Comparison of ENCODE assay signal across 16 cellular contexts in genomic region chr3:2896281-2896967, GRCh38.
A peak's percentile ranks its signal among the peaks of the same experiment; 100 is the strongest.
DNase-seq lines count a peak whose midpoint lies in the region; ATAC-seq, FAIRE-seq and TF ChIP-seq lines count a peak whose summit lies in the region.
"Had no signal": no experiment of that assay in that cellular context is flagged by ENCODE, and none has a peak within 500 bp of the region (broad histone marks: within the 10 kb centered on the region; RNA-seq: fewer than 3 reads in every experiment).

No MANE protein-coding gene starts in this region.

- TF ChIP-seq RAD21 in liver (IDR thresholded peaks at IDR 0.05), result peak in 1 of 2 donors; percentile 16
- no peak for TF ChIP-seq RAD21 in HepG2 (CRISPR knock-in tag; IDR thresholded peaks at IDR 0.05)

- ATAC-seq in HepG2, result no peak
- peak; percentile 69 to 84 (median 78) for ATAC-seq in right lobe of liver
- ATAC-seq in sciatic nerve, result peak; percentile 45
- ATAC-seq in GM18502 (IDR thresholded peaks at IDR 0.05; ENCODE audit: poor library complexity, unreplicated experiment), result no peak

- H3K27me3 ChIP-seq in liver (ENCODE audit: control insufficient read depth in 4 of 4, insufficient read depth in 4 of 4, low read length in 3 of 4) (no peaks in the 10 kb centered on the region), HepG2 (ENCODE audit: control insufficient read depth in 1 of 2, insufficient read depth in 2 of 2, low read length in 2 of 2) (no peaks in the 10 kb centered on the region), right lobe of liver (no peaks in the 10 kb centered on the region)
- H3K27me3 ChIP-seq: BLaER1 had no signal

- POLR2A ChIA-PET in HepG2 (lab: Yijun Ruan, JAX), result no interaction called here

- no peaks in the 10 kb centered on the region for H3K36me3 Mint-ChIP-seq in immature natural killer cell
- H3K36me3 Mint-ChIP-seq: CD8-positive, alpha-beta memory T cell had no signal

- no TSS peak for BruUV-seq in HepG2 (replicated peaks; lab: Mats Ljungman, UMichigan)

- H3K4me2 ChIP-seq in HepG2 (ENCODE audit: low read depth, low read length), result no peak overlapping the region
- H3K4me2 ChIP-seq: BLaER1 had no signal

- H3K27ac Mint-ChIP-seq in immature natural killer cell, result no peak overlapping the region
- H3K27ac Mint-ChIP-seq: CD8-positive, alpha-beta memory T cell; HFFc6 had no signal

- H4K20me1 ChIP-seq in HepG2 (ENCODE audit: insufficient read depth, low read length), result no peaks in the 10 kb centered on the region
- H4K20me1 ChIP-seq: BLaER1 had no signal

- no peaks in the 10 kb centered on the region for H3K79me2 ChIP-seq in HepG2 (ENCODE audit: insufficient read depth, low read length)

- H3K27me3 Mint-ChIP-seq in immature natural killer cell (ENCODE audit: low read depth in 3 of 3), result peaks cover 0 to 3% (median 1%) of the 10 kb centered on the region in 3 donors

- TF ChIP-seq CTCF in liver (IDR thresholded peaks at IDR 0.05; ENCODE audit: low read depth, low read length, missing input control) (no peak), HepG2 (CRISPR knock-in tag; IDR thresholded peaks at IDR 0.05) (no peak), right lobe of liver (IDR thresholded peaks at IDR 0.05) (no peak)

- in situ Hi-C loops in HepG2 (cut with HindIII; ENCODE audit: extremely low pct_ligation_motif_present, low pct_unique_long_range_greater_than_20kb), result no loop called here

- no peak overlapping the region for H3K4me3 Mint-ChIP-seq in immature natural killer cell
- H3K4me3 Mint-ChIP-seq: CD8-positive, alpha-beta memory T cell; HFFc6 had no signal

- no peak overlapping the region for H3K27ac ChIP-seq in liver (ENCODE audit: low read depth in 1 of 2, low read length in 2 of 2)
- H3K27ac ChIP-seq in HepG2 (ENCODE audit: extremely low read length, insufficient read depth, low read length), result no peak overlapping the region
- no peak overlapping the region for H3K27ac ChIP-seq in right lobe of liver
- no peak overlapping the region for H3K27ac ChIP-seq in caudate nucleus (ENCODE audit: low read depth, low read length)
- H3K27ac ChIP-seq: 22Rv1, BLaER1 had no signal

- intact Hi-C loops in HepG2 (cut with micrococcal nuclease; ENCODE audit: unreplicated experiment) (no loop called here), right lobe of liver (cut with DNase I) (no loop called here), sciatic nerve (cut with DNase I) (no loop called here)

- 87% methylated on average over 4 of the region's 4 CpGs for WGBS in liver
- WGBS in HepG2 (ENCODE audit: low lambda C conversion rate), result 40% methylated on average over 4 of the region's 4 CpGs
- WGBS in right lobe of liver (ENCODE audit: insufficient coverage, low coverage, low lambda C conversion rate, missing lambda C conversion rate), result 76% methylated on average over 4 of the region's 4 CpGs

- peaks cover 0 to 6% (median 0%) of the 10 kb centered on the region in 6 donors for H3K9me3 Mint-ChIP-seq in immature natural killer cell

- H3K9me3 ChIP-seq in liver (ENCODE audit: control insufficient read depth in 4 of 4, low read length in 3 of 4), result no peaks in the 10 kb centered on the region
- no peaks in the 10 kb centered on the region for H3K9me3 ChIP-seq in HepG2 (ENCODE audit: low read length)
- H3K9me3 ChIP-seq in right lobe of liver, result no peaks in the 10 kb centered on the region
- H3K9me3 ChIP-seq: BLaER1 had no signal

- no peak overlapping the region for H3K9ac ChIP-seq in liver (ENCODE audit: low read depth in 1 of 2, low read length in 2 of 2)
- no peak overlapping the region for H3K9ac ChIP-seq in HepG2 (ENCODE audit: insufficient read depth, low read depth, low read length)
- H3K9ac ChIP-seq: BLaER1 had no signal

- no peak for TF ChIP-seq POLR2A in HepG2 (IDR thresholded peaks at IDR 0.05; ENCODE audit: insufficient read depth in 1 of 2, low read depth in 2 of 2, low read length in 2 of 2)
- TF ChIP-seq POLR2A in right lobe of liver (IDR thresholded peaks at IDR 0.05), result no peak

- no peaks in the 10 kb centered on the region for H3K4me1 Mint-ChIP-seq in immature natural killer cell
- H3K4me1 Mint-ChIP-seq: CD8-positive, alpha-beta memory T cell had no signal

- CTCF ChIA-PET in HepG2 (lab: Yijun Ruan, JAX; ENCODE audit: low intra/inter-chr PET ratio, low total read pairs), result no interaction called here

- H3K4me1 ChIP-seq in liver (ENCODE audit: control insufficient read depth in 4 of 4, insufficient read depth in 4 of 4, low read length in 3 of 4) (peaks cover 0 to 18% (median 11%) of the 10 kb centered on the region in 4 donors), HepG2 (ENCODE audit: insufficient read depth, low read length) (no peaks in the 10 kb centered on the region), right lobe of liver (peaks cover 0 to 16% (median 0%) of the 10 kb centered on the region in 4 donors)
- H3K4me1 ChIP-seq: BLaER1 had no signal

- DNase-seq in HepG2 (ENCODE audit: low spot score) (no peak), right lobe of liver (no peak), sciatic nerve (ENCODE audit: low spot score) (no peak), immature natural killer cell (no peak), caudate nucleus (lab: John Stamatoyannopoulos, UW) (no peak)
- DNase-seq: AML-193; CD8-positive, alpha-beta memory T cell; DMS53; HCEC 1CT; HFFc6; IMR-90 had no signal

- H3K4me3 ChIP-seq in liver (ENCODE audit: low read depth in 1 of 3, low read length in 3 of 3), result no peak overlapping the region
- H3K4me3 ChIP-seq in HepG2 (replicated peaks in 1 of 3; ENCODE audit: insufficient read depth in 1 of 3, low read depth in 2 of 3, low read length in 3 of 3), result no peak overlapping the region
- H3K4me3 ChIP-seq in right lobe of liver, result no peak overlapping the region
- H3K4me3 ChIP-seq: BLaER1 had no signal

- FAIRE-seq in HepG2 (lab: Jason Lieb, UNC), result no peak
- FAIRE-seq: GM18507 had no signal

- no peak overlapping the region for H2AFZ ChIP-seq in HepG2 (ENCODE audit: low read length)

- TF ChIP-seq EP300 in HepG2 (IDR thresholded peaks at IDR 0.05; ENCODE audit: low read depth in 2 of 2, low read length in 2 of 2), result no peak
- TF ChIP-seq EP300 in HepG2 (CRISPR knock-in tag; IDR thresholded peaks at IDR 0.05; ENCODE audit: borderline replicate concordance), result no peak

- H3K36me3 ChIP-seq in liver (ENCODE audit: control insufficient read depth in 4 of 4, insufficient read depth in 3 of 4, low read depth in 1 of 4, low read length in 3 of 4), result no peaks in the 10 kb centered on the region
- H3K36me3 ChIP-seq in HepG2 (replicated peaks in 1 of 2; ENCODE audit: control insufficient read depth in 1 of 2, insufficient read depth in 2 of 2, low read length in 2 of 2), result no peaks in the 10 kb centered on the region
- no peaks in the 10 kb centered on the region for H3K36me3 ChIP-seq in right lobe of liver
- H3K36me3 ChIP-seq: BLaER1 had no signal

TF ChIP-seq in liver, 16 proteins besides CTCF, POLR2A, EP300 and RAD21:
- TF ChIP-seq HNF4G (IDR thresholded peaks at IDR 0.05) (peak; percentile 17), SP1 (IDR thresholded peaks at IDR 0.05) (no peak), HNF4A (conservative IDR thresholded peaks at IDR 0.05) (peak; percentile 74 to 76), FOXA2 (IDR thresholded peaks at IDR 0.05) (no peak)

TF ChIP-seq in HepG2, 621 proteins besides CTCF, POLR2A, EP300 and RAD21:
- TF ChIP-seq STAG1 (CRISPR knock-in tag; IDR thresholded peaks at IDR 0.05), result no peak
- TF ChIP-seq JDP2 (CRISPR knock-in tag; IDR thresholded peaks at IDR 0.05; ENCODE audit: borderline replicate concordance), result no peak
- TF ChIP-seq, protein P1, sequence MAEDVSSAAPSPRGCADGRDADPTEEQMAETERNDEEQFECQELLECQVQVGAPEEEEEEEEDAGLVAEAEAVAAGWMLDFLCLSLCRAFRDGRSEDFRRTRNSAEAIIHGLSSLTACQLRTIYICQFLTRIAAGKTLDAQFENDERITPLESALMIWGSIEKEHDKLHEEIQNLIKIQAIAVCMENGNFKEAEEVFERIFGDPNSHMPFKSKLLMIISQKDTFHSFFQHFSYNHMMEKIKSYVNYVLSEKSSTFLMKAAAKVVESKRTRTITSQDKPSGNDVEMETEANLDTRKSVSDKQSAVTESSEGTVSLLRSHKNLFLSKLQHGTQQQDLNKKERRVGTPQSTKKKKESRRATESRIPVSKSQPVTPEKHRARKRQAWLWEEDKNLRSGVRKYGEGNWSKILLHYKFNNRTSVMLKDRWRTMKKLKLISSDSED (CRISPR knock-in tag; IDR thresholded peaks at IDR 0.05), result no peak

Comparison
In these comparisons a context has a peak if more than half of its experiments do, and no peak if none do; other contexts are left out.
1. ATAC-seq: peak in right lobe of liver (4 of 4) and sciatic nerve (single experiment); none in HepG2 (single experiment) and GM18502 (single experiment).